ENCODE assay signal across 8 cellular contexts in genomic region chr11:77637345-77638165, GRCh38. TPM values are rescaled to one million over a fixed set of nuclear protein-coding genes. Genes with fewer than 3 reads are reported as not detected.
DNase-seq lines count a peak whose midpoint lies in the region; ATAC-seq and TF ChIP-seq lines count a peak whose summit lies in the region.

Gene CLNS1A, minus strand, starts transcription at chr11:77637794. Its CDS starts 80 bp downstream, at chr11:77637714.

- TF ChIP-seq POLR2A in GM19099 (IDR thresholded peaks at IDR 0.05; ENCODE audit: extremely low read depth, insufficient read length, low read depth): peak; percentile 94

- no peaks in the 10 kb centered on the region for H3K27me3 ChIP-seq in colonic mucosa

- peaks cover 7% of the 10 kb centered on the region for H3K4me1 ChIP-seq in colonic mucosa

- DNase-seq in AML-193 (lab: John Stamatoyannopoulos, UW) (peak; percentile 93 to 94), NCI-H510A treated with DMSO at 0.1 percent for 48 hours (lab: John Stamatoyannopoulos, UW) (peak; percentile 83), colonic mucosa (peak; percentile 93), left colon (peak; percentile 87 to 88)
- peak; percentile 88 for DNase-seq in activated CD4-positive, alpha-beta T cell treated with anti-CD3 and anti-CD28 coated beads for 48 hours
- DNase-seq in stimulated activated CD4-positive, alpha-beta T cell treated with anti-CD3 and anti-CD28 coated beads, Interleukin-1b, Interleukin-23, amount 100 ng/mL, for 48 hours: peak; percentile 86

- no peak for TF ChIP-seq CTCF in colonic mucosa (IDR thresholded peaks at IDR 0.05)

- peak within 1 kb of the TSS; percentile 59 for H3K4me3 ChIP-seq in colonic mucosa

- ATAC-seq in HG03439 (IDR thresholded peaks at IDR 0.05; ENCODE audit: unreplicated experiment) (peak; percentile 95), left colon (peak; percentile 98)

- H3K9me3 ChIP-seq in colonic mucosa: no peaks in the 10 kb centered on the region

- H3K36me3 ChIP-seq in colonic mucosa: no peaks in the 10 kb centered on the region

- H3K9ac ChIP-seq in colonic mucosa (ENCODE audit: low read depth in 2 of 2, low read length in 2 of 2): peak within 1 kb of the TSS; percentile 65 to 86

- H3K27ac ChIP-seq in colonic mucosa: peak within 1 kb of the TSS; percentile 26

- intact Hi-C loops in colonic mucosa (cut with DNase I) (no loop called here), left colon (cut with DNase I, micrococcal nuclease) (no loop called here)

RNA-seq across cellular contexts. Expression of gene CLNS1A, which starts in this region (rescaled TPM):
- total RNA-seq in colonic mucosa (10 to 100 TPM; 81.0 to 81.6 TPM), left colon (10 to 100 TPM; 73.9 to 74.1 TPM)

Comparison
In these comparisons a context has a peak if more than half of its experiments do, and no peak if none do; other contexts are left out.
1. Peak in every context shown above with its lines: DNase-seq, ATAC-seq, H3K4me3 ChIP-seq and H3K27ac ChIP-seq.